In the genomic region with DNA sequence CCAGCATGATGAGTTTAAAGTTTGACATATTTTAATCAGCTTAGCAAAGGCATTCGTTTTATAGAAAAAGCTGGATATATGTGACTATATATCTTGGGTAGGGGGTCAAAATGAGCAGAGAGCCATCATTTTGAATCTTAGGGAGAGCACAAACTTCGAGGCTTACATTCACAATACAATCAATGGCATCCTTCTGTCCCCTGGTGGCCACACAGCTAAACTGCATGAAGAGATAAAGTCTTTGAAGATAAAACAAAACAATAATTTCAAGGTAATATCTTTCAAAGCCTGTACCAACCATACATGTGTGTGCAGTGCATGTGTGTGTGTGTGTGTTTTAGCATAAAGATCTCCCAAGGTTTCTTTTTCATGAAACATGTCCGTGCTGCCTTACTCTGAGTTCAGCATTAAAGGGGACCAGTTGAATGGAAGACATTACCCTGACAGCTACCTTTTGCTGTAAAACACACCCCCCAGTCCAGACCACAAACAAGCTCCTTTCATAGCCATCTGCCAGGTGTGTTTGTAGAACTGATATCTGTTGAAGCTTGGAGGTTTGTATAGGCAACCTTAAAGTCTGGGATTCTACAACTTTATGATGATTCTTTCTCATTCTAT, we compare ENCODE assay signal across 8 cellular contexts. TPM values are rescaled to one million over a fixed set of nuclear protein-coding genes. Genes with fewer than 3 reads are reported as not detected.
DNase-seq lines count a peak whose midpoint lies in the region; TF ChIP-seq lines count a peak whose summit lies in the region.

No MANE protein-coding gene starts in this region.

- H3K36me3 Mint-ChIP-seq in activated T-cell treated with anti-CD3 and anti-CD28 coated beads, Interleukin-2, amount 50 U/mL, for 24 hours (ENCODE audit: low read depth): no peaks in the 10 kb centered on the region

- peak; percentile 67 for TF ChIP-seq CTCF in foreskin fibroblast (IDR thresholded peaks at IDR 0.05; ENCODE audit: low read depth, low read length)
- TF ChIP-seq CTCF in sigmoid colon (IDR thresholded peaks at IDR 0.05): peak; percentile 66 to 83 (median 76)

- H3K27ac Mint-ChIP-seq in activated T-cell treated with anti-CD3 and anti-CD28 coated beads, Interleukin-2, amount 50 U/mL, for 24 hours: no peak overlapping the region

- WGBS in sigmoid colon, 2 donors: 2 to 4% methylated on average over 3 of the region's 3 CpGs

- peaks cover 21% of the 10 kb centered on the region for H3K4me1 Mint-ChIP-seq in activated T-cell treated with anti-CD3 and anti-CD28 coated beads, Interleukin-2, amount 50 U/mL, for 24 hours (ENCODE audit: low read depth)

- H3K4me3 Mint-ChIP-seq in activated T-cell treated with anti-CD3 and anti-CD28 coated beads, Interleukin-2, amount 50 U/mL, for 24 hours: no peak overlapping the region

- no peak for TF ChIP-seq EP300 in sigmoid colon (IDR thresholded peaks at IDR 0.05)

- H3K27ac ChIP-seq in sigmoid colon: no peak overlapping the region

- no peaks in the 10 kb centered on the region for H3K27me3 ChIP-seq in sigmoid colon

- H3K27me3 Mint-ChIP-seq in activated T-cell treated with anti-CD3 and anti-CD28 coated beads, Interleukin-2, amount 50 U/mL, for 24 hours: peaks cover 30% of the 10 kb centered on the region

- no peaks in the 10 kb centered on the region for H3K9me3 Mint-ChIP-seq in activated T-cell treated with anti-CD3 and anti-CD28 coated beads, Interleukin-2, amount 50 U/mL, for 24 hours

- no peaks in the 10 kb centered on the region for H3K36me3 ChIP-seq in sigmoid colon

- H3K4me3 ChIP-seq in foreskin fibroblast (ENCODE audit: low read depth in 1 of 2, low read length in 2 of 2) (no peak overlapping the region), sigmoid colon (no peak overlapping the region)

- TF ChIP-seq POLR2A in sigmoid colon (IDR thresholded peaks at IDR 0.05): no peak

- intact Hi-C loops in sigmoid colon (cut with DNase I): loop anchor here (1.0 to 2.0 kb wide), 3 partner anchors 81 to 316 kb away; no protein-coding TSS in a partner anchor

- H3K9me3 ChIP-seq in sigmoid colon: no peaks in the 10 kb centered on the region

- peaks cover 0 to 6% (median 0%) of the 10 kb centered on the region in 4 donors for H3K4me1 ChIP-seq in sigmoid colon

- DNase-seq in NCI-H2171 treated with DMSO at 0.1 percent for 48 hours (lab: John Stamatoyannopoulos, UW) (peak; percentile 9), NCI-H2171 (lab: John Stamatoyannopoulos, UW) (no peak), HCEC 1CT (peak; percentile 3), NCI-H2227 treated with DMSO at 0.1 percent for 48 hours (lab: John Stamatoyannopoulos, UW) (peak; percentile 47), foreskin fibroblast (peak in 1 of 2 donors; percentile 51), sigmoid colon (peak; percentile 64), islet precursor cell (no peak)
- peak; percentile 47 for DNase-seq in activated T-cell treated with anti-CD3 and anti-CD28 coated beads, Interleukin-2, amount 50 U/mL, for 24 hours

RNA-seq across cellular contexts. Expression of a gene that starts 22.0 kb away (rescaled TPM):
- 10 to 100 TPM; 32.4 to 55.3 (median 45.2) TPM for total RNA-seq in sigmoid colon
- polyA plus RNA-seq in sigmoid colon: 10 to 100 TPM; 16.5 to 37.2 (median 34.8) TPM

RNA-seq across cellular contexts. Expression of a gene that starts 45.5 kb away (rescaled TPM):
- total RNA-seq in sigmoid colon: 10 to 100 TPM in 3 of 4 donors, 1 to 10 TPM in 1; 8.9 to 28.5 (median 24.0) TPM
- polyA plus RNA-seq in sigmoid colon: 10 to 100 TPM in 2 of 3 donors, 1 to 10 TPM in 1; 6.0 to 25.0 (median 23.0) TPM

Comparison
In these comparisons a context has a peak if more than half of its experiments do, and no peak if none do; other contexts are left out.
1. DNase-seq: peak in NCI-H2171 treated with DMSO at 0.1 percent for 48 hours (single experiment), HCEC 1CT (single experiment), NCI-H2227 treated with DMSO at 0.1 percent for 48 hours (single experiment), activated T-cell treated with anti-CD3 and anti-CD28 coated beads, Interleukin-2, amount 50 U/mL, for 24 hours (single experiment) and sigmoid colon (single experiment); none in NCI-H2171 (single experiment) and islet precursor cell (single experiment).